21 cellular contexts compared by ENCODE assay signal in the genomic region with DNA sequence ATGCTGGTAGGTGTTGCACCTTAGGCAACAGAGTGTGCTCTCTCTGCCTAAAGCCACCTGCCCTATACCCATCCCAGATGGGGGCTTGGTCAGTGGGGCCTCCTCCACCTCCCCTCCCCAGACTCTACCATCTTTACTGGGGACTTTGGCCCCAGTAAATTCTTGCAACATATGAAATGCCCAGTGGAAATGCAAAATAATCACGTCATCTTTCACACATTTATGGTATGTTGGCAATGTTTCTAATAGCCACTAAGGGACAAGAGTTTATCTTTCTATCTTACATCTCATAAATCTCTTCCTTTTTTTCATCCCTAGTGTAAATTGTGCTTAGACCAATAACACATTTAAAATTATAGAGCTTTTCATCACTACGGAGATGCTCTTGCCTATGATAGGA.
DNase-seq lines count a peak whose midpoint lies in the region; ATAC-seq, FAIRE-seq and TF ChIP-seq lines count a peak whose summit lies in the region.
"Had no signal": no experiment of that assay in that cellular context is flagged by ENCODE, and none has a peak within 500 bp of the region (broad histone marks: within the 10 kb centered on the region; RNA-seq: fewer than 3 reads in every experiment).

No MANE protein-coding gene starts in this region.

- H3K4me3 Mint-ChIP-seq in astrocyte (ENCODE audit: unreplicated experiment): no peak overlapping the region
- H3K4me3 Mint-ChIP-seq: CD14-positive monocyte; naive B cell; stimulated activated effector memory CD8-positive, alpha-beta T cell treated with anti-CD3 and anti-CD28 coated beads, Interleukin-12 subunit alpha, Interleukin-12 subunit beta, amount 100 ng/mL, for 72 hours had no signal

- no peaks in the 10 kb centered on the region for H4K20me1 ChIP-seq in HepG2 (ENCODE audit: insufficient read depth, low read length)
- no peaks in the 10 kb centered on the region for H4K20me1 ChIP-seq in astrocyte (ENCODE audit: insufficient read depth, low read length)

- BruUV-seq in HepG2 (replicated peaks; lab: Mats Ljungman, UMichigan): no TSS peak

- H3K27ac ChIP-seq in HepG2 (ENCODE audit: extremely low read length, insufficient read depth, low read length) (no peak overlapping the region), right lobe of liver (no peak overlapping the region), astrocyte (ENCODE audit: low read depth, low read length) (peak overlapping the region; percentile 12), muscle layer of colon (ENCODE audit: low read depth, low read length) (no peak overlapping the region), uterus (peak overlapping the region; percentile 97 to 99)
- H3K27ac ChIP-seq: upper lobe of right lung had no signal

- H3K27me3 Mint-ChIP-seq in astrocyte (ENCODE audit: low read depth, unreplicated experiment): no peaks in the 10 kb centered on the region

- H3K9ac ChIP-seq in HepG2 (ENCODE audit: insufficient read depth, low read depth, low read length): no peak overlapping the region
- peak overlapping the region; percentile 27 for H3K9ac ChIP-seq in astrocyte (ENCODE audit: low read length)
- H3K9ac ChIP-seq in muscle layer of colon (ENCODE audit: low read length): peak overlapping the region; percentile 30

- POLR2A ChIA-PET in HepG2 (lab: Yijun Ruan, JAX): no interaction called here

- H3K79me2 ChIP-seq in HepG2 (ENCODE audit: insufficient read depth, low read length) (no peaks in the 10 kb centered on the region), astrocyte (ENCODE audit: insufficient read depth, low read length) (no peaks in the 10 kb centered on the region)

- H3K27ac Mint-ChIP-seq in astrocyte (ENCODE audit: unreplicated experiment): peak overlapping the region; percentile 79
- H3K27ac Mint-ChIP-seq: naive B cell; stimulated activated effector memory CD8-positive, alpha-beta T cell treated with anti-CD3 and anti-CD28 coated beads, Interleukin-12 subunit alpha, Interleukin-12 subunit beta, amount 100 ng/mL, for 72 hours had no signal

- peaks cover 2% of the 10 kb centered on the region for H3K9me3 Mint-ChIP-seq in astrocyte (ENCODE audit: unreplicated experiment)
- H3K9me3 Mint-ChIP-seq: CD14-positive monocyte; naive B cell; stimulated activated effector memory CD8-positive, alpha-beta T cell treated with anti-CD3 and anti-CD28 coated beads, Interleukin-12 subunit alpha, Interleukin-12 subunit beta, amount 100 ng/mL, for 72 hours had no signal

- no peak for TF ChIP-seq RAD21 in HepG2 (CRISPR knock-in tag; IDR thresholded peaks at IDR 0.05)

- TF ChIP-seq POLR2A in HepG2 (IDR thresholded peaks at IDR 0.05; ENCODE audit: insufficient read depth in 1 of 2, low read depth in 2 of 2, low read length in 2 of 2) (no peak), right lobe of liver (IDR thresholded peaks at IDR 0.05) (no peak), uterus (IDR thresholded peaks at IDR 0.05) (no peak)

- H3K4me2 ChIP-seq in HepG2 (ENCODE audit: low read depth, low read length) (0 out of 2 replicates have a peak overlapping the region, but pooled peaks have one; percentile 2), astrocyte (ENCODE audit: low read length) (peak overlapping the region; percentile 26)

- no peak overlapping the region for H3K4me3 ChIP-seq in HepG2 (replicated peaks in 1 of 3; ENCODE audit: insufficient read depth in 1 of 3, low read depth in 2 of 3, low read length in 3 of 3)
- no peak overlapping the region for H3K4me3 ChIP-seq in right lobe of liver
- no peak overlapping the region for H3K4me3 ChIP-seq in astrocyte (ENCODE audit: insufficient read depth, low read depth, low read length)
- H3K4me3 ChIP-seq in muscle layer of colon (ENCODE audit: low read depth in 1 of 2, low read length in 2 of 2): no peak overlapping the region
- H3K4me3 ChIP-seq in uterus: no peak overlapping the region
- H3K4me3 ChIP-seq: HAP-1, upper lobe of right lung had no signal

- intact Hi-C loops in HepG2 (cut with micrococcal nuclease; ENCODE audit: unreplicated experiment) (no loop called here), right lobe of liver (cut with DNase I) (no loop called here), uterus (cut with DNase I; ENCODE audit: low total_unique reads) (loop anchor here (10.0 kb wide), 1 partner anchor 522 kb away; no protein-coding TSS in a partner anchor)

- in situ Hi-C loops in HepG2 (cut with HindIII; ENCODE audit: extremely low pct_ligation_motif_present, low pct_unique_long_range_greater_than_20kb): no loop called here

- FAIRE-seq in HepG2 (lab: Jason Lieb, UNC) (no peak), astrocyte (lab: Jason Lieb, UNC) (no peak)
- FAIRE-seq: GM18507, HTR-8/SVneo had no signal

- no peaks in the 10 kb centered on the region for H3K9me3 ChIP-seq in HepG2 (ENCODE audit: low read length)
- H3K9me3 ChIP-seq in right lobe of liver: no peaks in the 10 kb centered on the region
- no peaks in the 10 kb centered on the region for H3K9me3 ChIP-seq in astrocyte (ENCODE audit: insufficient read depth, low read depth, low read length)
- no peaks in the 10 kb centered on the region for H3K9me3 ChIP-seq in muscle layer of colon (ENCODE audit: low read length)
- H3K9me3 ChIP-seq in uterus: no peaks in the 10 kb centered on the region
- H3K9me3 ChIP-seq: HAP-1, upper lobe of right lung had no signal

- no peaks in the 10 kb centered on the region for H3K36me3 Mint-ChIP-seq in astrocyte (ENCODE audit: low read depth, unreplicated experiment)
- H3K36me3 Mint-ChIP-seq: naive B cell; stimulated activated effector memory CD8-positive, alpha-beta T cell treated with anti-CD3 and anti-CD28 coated beads, Interleukin-12 subunit alpha, Interleukin-12 subunit beta, amount 100 ng/mL, for 72 hours had no signal

- peaks cover 57% of the 10 kb centered on the region for H3K4me1 Mint-ChIP-seq in astrocyte (ENCODE audit: low read depth, unreplicated experiment)

- WGBS in HepG2 (ENCODE audit: low lambda C conversion rate): 34% methylated on average over 2 of the region's 2 CpGs
- 100% methylated on average over 1 of the region's 2 CpGs for WGBS in right lobe of liver (ENCODE audit: insufficient coverage, low coverage, low lambda C conversion rate, missing lambda C conversion rate)

- no peak for ATAC-seq in HepG2
- ATAC-seq in right lobe of liver: no peak
- ATAC-seq: activated CD4-positive, CD25-positive, alpha-beta regulatory T cell treated with anti-CD3 and anti-CD28 coated beads, Interleukin-2, amount 50 U/mL, for 24 hours; upper lobe of right lung had no signal

- TF ChIP-seq EP300 in HepG2 (IDR thresholded peaks at IDR 0.05; ENCODE audit: low read depth in 2 of 2, low read length in 2 of 2) (no peak), HepG2 (CRISPR knock-in tag; IDR thresholded peaks at IDR 0.05; ENCODE audit: borderline replicate concordance) (no peak)

- DNase-seq in HepG2 (ENCODE audit: low spot score) (peak; percentile 38), right lobe of liver (no peak), astrocyte (ENCODE audit: low read depth) (peak; percentile 47), uterus (no peak), GDM1 (lab: John Stamatoyannopoulos, UW) (no peak), SHP77 (lab: John Stamatoyannopoulos, UW) (no peak), NCI-H2171 treated with DMSO at 0.1 percent for 48 hours (lab: John Stamatoyannopoulos, UW) (no peak)
- DNase-seq: 8988T, activated gamma-delta T cell treated with Interleukin-2 at 50 U/mL for 16 hours, aorta, naive B cell, NCI-H1694 treated with DMSO at 0.1 percent for 48 hours, NCI-H524, upper lobe of right lung had no signal

- H3K4me1 ChIP-seq in HepG2 (ENCODE audit: insufficient read depth, low read length) (peaks cover 43% of the 10 kb centered on the region), right lobe of liver (peaks cover 0 to 9% (median 0%) of the 10 kb centered on the region in 4 donors), astrocyte (ENCODE audit: insufficient read depth, low read length) (peaks cover 57% of the 10 kb centered on the region), muscle layer of colon (ENCODE audit: insufficient read depth, low read length) (peaks cover 26% of the 10 kb centered on the region), uterus (peaks cover 0 to 12% of the 10 kb centered on the region in 2 donors)
- H3K4me1 ChIP-seq: upper lobe of right lung had no signal

- CTCF ChIA-PET in HepG2 (lab: Yijun Ruan, JAX; ENCODE audit: low intra/inter-chr PET ratio, low total read pairs): no interaction called here

- no peak overlapping the region for H2AFZ ChIP-seq in HepG2 (ENCODE audit: low read length)
- no peak overlapping the region for H2AFZ ChIP-seq in astrocyte (ENCODE audit: low read depth, low read length)

- TF ChIP-seq CTCF in HepG2 (CRISPR knock-in tag; IDR thresholded peaks at IDR 0.05) (no peak), right lobe of liver (IDR thresholded peaks at IDR 0.05) (no peak), astrocyte (IDR thresholded peaks at IDR 0.05; ENCODE audit: insufficient read depth, low read depth, low read length) (no peak), uterus (IDR thresholded peaks at IDR 0.05) (no peak)

- H3K36me3 ChIP-seq in HepG2 (replicated peaks in 1 of 2; ENCODE audit: control insufficient read depth in 1 of 2, insufficient read depth in 2 of 2, low read length in 2 of 2) (no peaks in the 10 kb centered on the region), right lobe of liver (no peaks in the 10 kb centered on the region), astrocyte (ENCODE audit: insufficient read depth, low read length) (no peaks in the 10 kb centered on the region), muscle layer of colon (ENCODE audit: insufficient read depth, low read length) (no peaks in the 10 kb centered on the region), uterus (no peaks in the 10 kb centered on the region)
- H3K36me3 ChIP-seq: HAP-1, upper lobe of right lung had no signal

- H3K27me3 ChIP-seq in HepG2 (ENCODE audit: control insufficient read depth in 1 of 2, insufficient read depth in 2 of 2, low read length in 2 of 2) (peaks cover 2 to 8% of the 10 kb centered on the region in 2 experiments; a peak in 2 of 5 replicates), right lobe of liver (no peaks in the 10 kb centered on the region), astrocyte (ENCODE audit: insufficient read depth, low read length) (no peaks in the 10 kb centered on the region), muscle layer of colon (ENCODE audit: control insufficient read depth in 1 of 2, insufficient read depth in 2 of 2, low read length in 2 of 2) (no peaks in the 10 kb centered on the region), uterus (no peaks in the 10 kb centered on the region)
- H3K27me3 ChIP-seq: upper lobe of right lung had no signal

TF ChIP-seq in HepG2, 621 proteins besides CTCF, POLR2A, EP300 and RAD21 (continues in another document):
- TF ChIP-seq BRD4 (CRISPR knock-in tag; IDR thresholded peaks at IDR 0.05) (no peak), DNMT3B (CRISPR knock-in tag; conservative IDR thresholded peaks at IDR 0.05) (no peak), ZNF775 (CRISPR knock-in tag; IDR thresholded peaks at IDR 0.05; ENCODE audit: borderline replicate concordance) (no peak), ZKSCAN5 (CRISPR knock-in tag; IDR thresholded peaks at IDR 0.05) (no peak), MYNN (CRISPR knock-in tag; IDR thresholded peaks at IDR 0.05; ENCODE audit: low read depth) (no peak), JUNB (CRISPR knock-in tag; IDR thresholded peaks at IDR 0.05; ENCODE audit: borderline replicate concordance) (no peak)

Comparison
In these comparisons a context has a peak if more than half of its experiments do, and no peak if none do; other contexts are left out.
1. DNase-seq: peak in HepG2 (single experiment) and astrocyte (single experiment); none in right lobe of liver (0 of 3), uterus (0 of 2), GDM1 (single experiment), SHP77 (0 of 2) and NCI-H2171 treated with DMSO at 0.1 percent for 48 hours (single experiment).
2. H3K27ac ChIP-seq: peak in astrocyte (single experiment) and uterus (2 of 2); none in HepG2 (single experiment), right lobe of liver (0 of 3) and muscle layer of colon (single experiment).